Comparison of ENCODE assay signal across 20 cellular contexts in the genomic region with DNA sequence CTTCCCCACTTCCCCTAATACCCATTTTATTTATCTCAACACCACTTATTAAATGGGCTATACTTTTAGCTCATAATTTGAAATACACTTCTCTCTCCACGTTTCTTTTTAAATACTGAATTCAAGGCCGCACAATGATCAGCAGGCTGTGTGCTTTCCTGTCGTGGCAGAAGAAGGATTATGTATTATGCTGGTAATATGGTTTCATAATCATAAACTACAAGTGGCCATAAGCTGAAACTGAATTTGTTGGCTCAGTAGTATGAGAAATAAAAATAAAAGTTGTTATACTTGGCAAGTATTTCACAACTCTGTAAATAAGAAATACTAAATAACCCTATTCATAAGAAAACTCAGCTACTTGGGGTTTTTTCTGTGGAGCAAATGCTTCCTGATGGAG.
DNase-seq lines count a peak whose midpoint lies in the region; ATAC-seq and TF ChIP-seq lines count a peak whose summit lies in the region.
"Had no signal": no experiment of that assay in that cellular context is flagged by ENCODE, and none has a peak within 500 bp of the region (broad histone marks: within the 10 kb centered on the region; RNA-seq: fewer than 3 reads in every experiment).

No MANE protein-coding gene starts in this region.

- peaks cover 30% of the 10 kb centered on the region for H3K36me3 Mint-ChIP-seq in nephron (ENCODE audit: low read depth)
- H3K36me3 Mint-ChIP-seq in activated naive CD4-positive, alpha-beta T cell treated with anti-CD3 and anti-CD28 coated beads, Interleukin-2, amount 10 ng/mL, durations not matched to agents 7 days and 5 days: no peaks in the 10 kb centered on the region
- H3K36me3 Mint-ChIP-seq in stimulated activated memory B cell treated with anti-CD40 and anti-IgM and Interleukin-4, amounts not matched to agents 10 μg/mL and 1 μg/mL and 100 μg/mL, for 72 hours: no peaks in the 10 kb centered on the region
- H3K36me3 Mint-ChIP-seq in CD4-positive, alpha-beta memory T cell: no peaks in the 10 kb centered on the region
- H3K36me3 Mint-ChIP-seq in activated naive CD8-positive, alpha-beta T cell treated with anti-CD3 and anti-CD28 coated beads for 36 hours: no peaks in the 10 kb centered on the region
- H3K36me3 Mint-ChIP-seq: CD14-positive monocyte; CD4-positive, CD25-positive, alpha-beta regulatory T cell; CD8-positive, alpha-beta T cell had no signal

- no peak overlapping the region for H3K9ac ChIP-seq in adipocyte (ENCODE audit: low read length)
- H3K9ac ChIP-seq: BLaER1 had no signal

- no peak overlapping the region for H3K4me3 Mint-ChIP-seq in nephron
- no peak overlapping the region for H3K4me3 Mint-ChIP-seq in activated naive CD4-positive, alpha-beta T cell treated with anti-CD3 and anti-CD28 coated beads, Interleukin-2, amount 10 ng/mL, durations not matched to agents 7 days and 5 days
- H3K4me3 Mint-ChIP-seq in stimulated activated memory B cell treated with anti-CD40 and anti-IgM and Interleukin-4, amounts not matched to agents 10 μg/mL and 1 μg/mL and 100 μg/mL, for 72 hours: no peak overlapping the region
- H3K4me3 Mint-ChIP-seq in CD4-positive, alpha-beta memory T cell: no peak overlapping the region
- H3K4me3 Mint-ChIP-seq in activated naive CD8-positive, alpha-beta T cell treated with anti-CD3 and anti-CD28 coated beads for 36 hours: no peak overlapping the region
- H3K4me3 Mint-ChIP-seq: CD14-positive monocyte; CD4-positive, CD25-positive, alpha-beta regulatory T cell; CD8-positive, alpha-beta T cell had no signal

- peak overlapping the region in 2 of 3 experiments; percentile 39 to 67 for H3K27ac Mint-ChIP-seq in nephron
- H3K27ac Mint-ChIP-seq in activated naive CD4-positive, alpha-beta T cell treated with anti-CD3 and anti-CD28 coated beads, Interleukin-2, amount 10 ng/mL, durations not matched to agents 7 days and 5 days: no peak overlapping the region
- H3K27ac Mint-ChIP-seq in stimulated activated memory B cell treated with anti-CD40 and anti-IgM and Interleukin-4, amounts not matched to agents 10 μg/mL and 1 μg/mL and 100 μg/mL, for 72 hours: no peak overlapping the region
- H3K27ac Mint-ChIP-seq in CD4-positive, alpha-beta memory T cell: no peak overlapping the region
- H3K27ac Mint-ChIP-seq in activated naive CD8-positive, alpha-beta T cell treated with anti-CD3 and anti-CD28 coated beads for 36 hours: no peak overlapping the region
- H3K27ac Mint-ChIP-seq: CD4-positive, CD25-positive, alpha-beta regulatory T cell; CD8-positive, alpha-beta T cell had no signal

- no peaks in the 10 kb centered on the region for H3K4me1 ChIP-seq in adipocyte (ENCODE audit: control insufficient read depth, insufficient read depth, low read length)
- no peaks in the 10 kb centered on the region for H3K4me1 ChIP-seq in CD4-positive, alpha-beta memory T cell (ENCODE audit: insufficient read depth, low read length)
- H3K4me1 ChIP-seq: BE2C, Caco-2 had no signal

- H3K4me3 ChIP-seq in adipocyte (ENCODE audit: low read length): no peak overlapping the region
- no peak overlapping the region for H3K4me3 ChIP-seq in CD4-positive, alpha-beta memory T cell (ENCODE audit: low read length in 2 of 2)
- H3K4me3 ChIP-seq: BLaER1 had no signal

- no peaks in the 10 kb centered on the region for H3K27me3 Mint-ChIP-seq in nephron (ENCODE audit: low read depth)
- H3K27me3 Mint-ChIP-seq in activated naive CD4-positive, alpha-beta T cell treated with anti-CD3 and anti-CD28 coated beads, Interleukin-2, amount 10 ng/mL, durations not matched to agents 7 days and 5 days: no peaks in the 10 kb centered on the region
- no peaks in the 10 kb centered on the region for H3K27me3 Mint-ChIP-seq in stimulated activated memory B cell treated with anti-CD40 and anti-IgM and Interleukin-4, amounts not matched to agents 10 μg/mL and 1 μg/mL and 100 μg/mL, for 72 hours
- H3K27me3 Mint-ChIP-seq in CD4-positive, alpha-beta memory T cell: no peaks in the 10 kb centered on the region
- H3K27me3 Mint-ChIP-seq in activated naive CD8-positive, alpha-beta T cell treated with anti-CD3 and anti-CD28 coated beads for 36 hours: no peaks in the 10 kb centered on the region
- H3K27me3 Mint-ChIP-seq: CD4-positive, CD25-positive, alpha-beta regulatory T cell had no signal

- H3K9me3 ChIP-seq in adipocyte (ENCODE audit: control insufficient read depth, low read length): no peaks in the 10 kb centered on the region
- H3K9me3 ChIP-seq in CD4-positive, alpha-beta memory T cell (ENCODE audit: control insufficient read depth in 1 of 2, low read length in 2 of 2): no peaks in the 10 kb centered on the region
- H3K9me3 ChIP-seq: BE2C, BLaER1, Caco-2 had no signal

- no peak overlapping the region for H3K27ac ChIP-seq in CD4-positive, alpha-beta memory T cell (ENCODE audit: low read depth, low read length)
- H3K27ac ChIP-seq: BLaER1 had no signal

- TF ChIP-seq CTCF in nephron (IDR thresholded peaks at IDR 0.05; ENCODE audit: unreplicated experiment in 3 of 3): no peak

- CTCF ChIA-PET in activated naive CD4-positive, alpha-beta T cell treated with anti-CD3 and anti-CD28 coated beads, Interleukin-2, amount 10 ng/mL, durations not matched to agents 7 days and 5 days (lab: Charles Lee): no interaction called here
- CTCF ChIA-PET in CD4-positive, alpha-beta memory T cell (lab: Charles Lee; ENCODE audit: partially characterized antibody): no interaction called here

- H3K27me3 ChIP-seq in adipocyte (replicated peaks; ENCODE audit: control insufficient read depth, insufficient read depth, low read length): no peaks in the 10 kb centered on the region
- H3K27me3 ChIP-seq in CD4-positive, alpha-beta memory T cell (ENCODE audit: insufficient read depth, low read length): no peaks in the 10 kb centered on the region
- H3K27me3 ChIP-seq: BE2C, BLaER1 had no signal

- H3K36me3 ChIP-seq in adipocyte (ENCODE audit: control insufficient read depth, insufficient read depth, low read length, severe bottlenecking): no peaks in the 10 kb centered on the region
- no peaks in the 10 kb centered on the region for H3K36me3 ChIP-seq in CD4-positive, alpha-beta memory T cell (ENCODE audit: insufficient read depth, low read length)
- H3K36me3 ChIP-seq: BE2C, BLaER1 had no signal

- DNase-seq in adipocyte (ENCODE audit: low read depth) (peak; percentile 21), fibroblast of gingiva (ENCODE audit: low read depth) (peak; percentile 8), left colon (no peak)
- no peak for DNase-seq in activated naive CD4-positive, alpha-beta T cell treated with anti-CD3 and anti-CD28 coated beads, Interleukin-2, amount 10 ng/mL, durations not matched to agents 7 days and 5 days
- DNase-seq in CD4-positive, alpha-beta memory T cell: no peak
- no peak for DNase-seq in activated naive CD8-positive, alpha-beta T cell treated with anti-CD3 and anti-CD28 coated beads for 36 hours
- DNase-seq: 8988T; ACHN; BE2C; C1 segment of cervical spinal cord; Caco-2; Calu3; CD4-positive, CD25-positive, alpha-beta regulatory T cell; CD8-positive, alpha-beta T cell; DMS79 treated with DMSO at 0.1 percent for 48 hours; GF-D8 had no signal

- ATAC-seq in left colon: peak; percentile 66
- no peak for ATAC-seq in stimulated activated memory B cell treated with anti-CD40 and anti-IgM and Interleukin-4, amounts not matched to agents 10 μg/mL and 1 μg/mL and 100 μg/mL, for 72 hours
- ATAC-seq: CD8-positive, alpha-beta T cell had no signal

- H3K4me1 Mint-ChIP-seq in nephron: no peaks in the 10 kb centered on the region
- no peaks in the 10 kb centered on the region for H3K4me1 Mint-ChIP-seq in activated naive CD4-positive, alpha-beta T cell treated with anti-CD3 and anti-CD28 coated beads, Interleukin-2, amount 10 ng/mL, durations not matched to agents 7 days and 5 days
- no peaks in the 10 kb centered on the region for H3K4me1 Mint-ChIP-seq in stimulated activated memory B cell treated with anti-CD40 and anti-IgM and Interleukin-4, amounts not matched to agents 10 μg/mL and 1 μg/mL and 100 μg/mL, for 72 hours
- H3K4me1 Mint-ChIP-seq in CD4-positive, alpha-beta memory T cell: no peaks in the 10 kb centered on the region
- no peaks in the 10 kb centered on the region for H3K4me1 Mint-ChIP-seq in activated naive CD8-positive, alpha-beta T cell treated with anti-CD3 and anti-CD28 coated beads for 36 hours
- H3K4me1 Mint-ChIP-seq: CD14-positive monocyte; CD4-positive, CD25-positive, alpha-beta regulatory T cell had no signal

- H3K9me3 Mint-ChIP-seq in nephron: no peaks in the 10 kb centered on the region
- no peaks in the 10 kb centered on the region for H3K9me3 Mint-ChIP-seq in activated naive CD4-positive, alpha-beta T cell treated with anti-CD3 and anti-CD28 coated beads, Interleukin-2, amount 10 ng/mL, durations not matched to agents 7 days and 5 days
- no peaks in the 10 kb centered on the region for H3K9me3 Mint-ChIP-seq in stimulated activated memory B cell treated with anti-CD40 and anti-IgM and Interleukin-4, amounts not matched to agents 10 μg/mL and 1 μg/mL and 100 μg/mL, for 72 hours
- H3K9me3 Mint-ChIP-seq in CD4-positive, alpha-beta memory T cell: no peaks in the 10 kb centered on the region
- H3K9me3 Mint-ChIP-seq in activated naive CD8-positive, alpha-beta T cell treated with anti-CD3 and anti-CD28 coated beads for 36 hours: no peaks in the 10 kb centered on the region
- H3K9me3 Mint-ChIP-seq: CD8-positive, alpha-beta T cell had no signal

- intact Hi-C loops in left colon (cut with DNase I, micrococcal nuclease): no loop called here
- intact Hi-C loops in CD4-positive, alpha-beta memory T cell (cut with micrococcal nuclease): no loop called here

- POLR2A ChIA-PET in CD4-positive, alpha-beta memory T cell (lab: Charles Lee; ENCODE audit: partially characterized antibody): no interaction called here

Comparison
In these comparisons a context has a peak if more than half of its experiments do, and no peak if none do; other contexts are left out.
1. DNase-seq: peak in adipocyte (single experiment) and fibroblast of gingiva (single experiment); none in left colon (0 of 2), activated naive CD4-positive, alpha-beta T cell treated with anti-CD3 and anti-CD28 coated beads, Interleukin-2, amount 10 ng/mL, durations not matched to agents 7 days and 5 days (single experiment), CD4-positive, alpha-beta memory T cell (0 of 5) and activated naive CD8-positive, alpha-beta T cell treated with anti-CD3 and anti-CD28 coated beads for 36 hours (single experiment).
2. H3K27ac Mint-ChIP-seq: peak in nephron (2 of 3); none in activated naive CD4-positive, alpha-beta T cell treated with anti-CD3 and anti-CD28 coated beads, Interleukin-2, amount 10 ng/mL, durations not matched to agents 7 days and 5 days (single experiment), stimulated activated memory B cell treated with anti-CD40 and anti-IgM and Interleukin-4, amounts not matched to agents 10 μg/mL and 1 μg/mL and 100 μg/mL, for 72 hours (single experiment), CD4-positive, alpha-beta memory T cell (0 of 7) and activated naive CD8-positive, alpha-beta T cell treated with anti-CD3 and anti-CD28 coated beads for 36 hours (single experiment).